1 cellular context compared by ENCODE assay signal in genomic region chr1:1003618-1004419, GRCh38.
TF ChIP-seq lines count a peak whose summit lies in the region.

No MANE protein-coding gene starts in this region.

TF ChIP-seq in HCT116, 20 proteins besides CTCF, POLR2A, EP300 and RAD21:
- no peak for TF ChIP-seq JUND (IDR thresholded peaks at IDR 0.05)
- TF ChIP-seq EZH2phosphoT487 (IDR thresholded peaks at IDR 0.05; ENCODE audit: borderline replicate concordance), result no peak
- TF ChIP-seq YY1 (IDR thresholded peaks at IDR 0.05; ENCODE audit: extremely low read depth, insufficient replicate concordance, low read depth, low read length), result no peak
- TF ChIP-seq, protein P1, sequence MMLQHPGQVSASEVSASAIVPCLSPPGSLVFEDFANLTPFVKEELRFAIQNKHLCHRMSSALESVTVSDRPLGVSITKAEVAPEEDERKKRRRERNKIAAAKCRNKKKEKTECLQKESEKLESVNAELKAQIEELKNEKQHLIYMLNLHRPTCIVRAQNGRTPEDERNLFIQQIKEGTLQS (IDR thresholded peaks at IDR 0.05), result no peak
- no peak for TF ChIP-seq ZNF274 (IDR thresholded peaks at IDR 0.05; ENCODE audit: low read depth, low read length)
- TF ChIP-seq CBX3 (IDR thresholded peaks at IDR 0.05; ENCODE audit: low read depth), result no peak
- no peak for TF ChIP-seq ZFX (IDR thresholded peaks at IDR 0.05)
- no peak for TF ChIP-seq EGR1 (IDR thresholded peaks at IDR 0.05; ENCODE audit: low read depth)
- TF ChIP-seq CEBPB (IDR thresholded peaks at IDR 0.05; ENCODE audit: low read depth), result no peak
- no peak for TF ChIP-seq TCF7L2 (IDR thresholded peaks at IDR 0.05; ENCODE audit: borderline replicate concordance, extremely low read depth, insufficient read depth, insufficient read length)
- TF ChIP-seq, protein P2, sequence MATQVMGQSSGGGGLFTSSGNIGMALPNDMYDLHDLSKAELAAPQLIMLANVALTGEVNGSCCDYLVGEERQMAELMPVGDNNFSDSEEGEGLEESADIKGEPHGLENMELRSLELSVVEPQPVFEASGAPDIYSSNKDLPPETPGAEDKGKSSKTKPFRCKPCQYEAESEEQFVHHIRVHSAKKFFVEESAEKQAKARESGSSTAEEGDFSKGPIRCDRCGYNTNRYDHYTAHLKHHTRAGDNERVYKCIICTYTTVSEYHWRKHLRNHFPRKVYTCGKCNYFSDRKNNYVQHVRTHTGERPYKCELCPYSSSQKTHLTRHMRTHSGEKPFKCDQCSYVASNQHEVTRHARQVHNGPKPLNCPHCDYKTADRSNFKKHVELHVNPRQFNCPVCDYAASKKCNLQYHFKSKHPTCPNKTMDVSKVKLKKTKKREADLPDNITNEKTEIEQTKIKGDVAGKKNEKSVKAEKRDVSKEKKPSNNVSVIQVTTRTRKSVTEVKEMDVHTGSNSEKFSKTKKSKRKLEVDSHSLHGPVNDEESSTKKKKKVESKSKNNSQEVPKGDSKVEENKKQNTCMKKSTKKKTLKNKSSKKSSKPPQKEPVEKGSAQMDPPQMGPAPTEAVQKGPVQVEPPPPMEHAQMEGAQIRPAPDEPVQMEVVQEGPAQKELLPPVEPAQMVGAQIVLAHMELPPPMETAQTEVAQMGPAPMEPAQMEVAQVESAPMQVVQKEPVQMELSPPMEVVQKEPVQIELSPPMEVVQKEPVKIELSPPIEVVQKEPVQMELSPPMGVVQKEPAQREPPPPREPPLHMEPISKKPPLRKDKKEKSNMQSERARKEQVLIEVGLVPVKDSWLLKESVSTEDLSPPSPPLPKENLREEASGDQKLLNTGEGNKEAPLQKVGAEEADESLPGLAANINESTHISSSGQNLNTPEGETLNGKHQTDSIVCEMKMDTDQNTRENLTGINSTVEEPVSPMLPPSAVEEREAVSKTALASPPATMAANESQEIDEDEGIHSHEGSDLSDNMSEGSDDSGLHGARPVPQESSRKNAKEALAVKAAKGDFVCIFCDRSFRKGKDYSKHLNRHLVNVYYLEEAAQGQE (IDR thresholded peaks at IDR 0.05; ENCODE audit: low read depth), result no peak
- no peak for TF ChIP-seq SIN3A (IDR thresholded peaks at IDR 0.05; ENCODE audit: low read depth)
- TF ChIP-seq ELF1 (IDR thresholded peaks at IDR 0.05; ENCODE audit: borderline replicate concordance, low read depth), result no peak
- TF ChIP-seq EZH2 (IDR thresholded peaks at IDR 0.05), result no peak
- TF ChIP-seq SRF (IDR thresholded peaks at IDR 0.05; ENCODE audit: low read depth), result no peak
- TF ChIP-seq, protein P3, sequence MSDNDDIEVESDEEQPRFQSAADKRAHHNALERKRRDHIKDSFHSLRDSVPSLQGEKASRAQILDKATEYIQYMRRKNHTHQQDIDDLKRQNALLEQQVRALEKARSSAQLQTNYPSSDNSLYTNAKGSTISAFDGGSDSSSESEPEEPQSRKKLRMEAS (IDR thresholded peaks at IDR 0.05), result no peak
